In genomic region chr20:4836473-4836872, GRCh38 we compare ENCODE assay signal across 18 cellular contexts. TPM values are rescaled to one million over a fixed set of nuclear protein-coding genes. Genes with fewer than 3 reads are reported as not detected.
DNase-seq lines count a peak whose midpoint lies in the region; ATAC-seq, FAIRE-seq and TF ChIP-seq lines count a peak whose summit lies in the region.
"Had no signal": no experiment of that assay in that cellular context is flagged by ENCODE, and none has a peak within 500 bp of the region (broad histone marks: within the 10 kb centered on the region; RNA-seq: fewer than 3 reads in every experiment).

No MANE protein-coding gene starts in this region.

- no peaks in the 10 kb centered on the region for H3K9me3 ChIP-seq in vagina
- H3K9me3 ChIP-seq: A549 had no signal

- H3K4me3 ChIP-seq in vagina = no peak overlapping the region
- H3K4me3 ChIP-seq: A549 had no signal

- TF ChIP-seq CTCF in vagina (IDR thresholded peaks at IDR 0.05) = no peak

- DNase-seq in activated CD8-positive, alpha-beta memory T cell treated with anti-CD3 and anti-CD28 coated beads, Interleukin-2, amount 50 U/mL, for 48 hours = peak; percentile 8
- no peak for DNase-seq in activated CD8-positive, alpha-beta memory T cell treated with anti-CD3 and anti-CD28 coated beads, Interleukin-2, amount 10 ng/mL, durations not matched to agents 7 days and 5 days
- DNase-seq in mesenteric fat pad (ENCODE audit: low spot score) (peak; percentile 62), vagina (ENCODE audit: extremely low spot score in 2 of 2) (peak in 1 of 2 donors; percentile 76), GM12891 (ENCODE audit: insufficient read length, low spot score) (no peak), superior temporal gyrus (ENCODE audit: extremely low spot score) (no peak)
- DNase-seq in stimulated activated naive B cell treated with anti-CD40 and anti-IgM and Interleukin-4, amounts not matched to agents 10 μg/mL and 1 μg/mL and 100 μg/mL, for 72 hours = no peak
- DNase-seq: AML-193; CD4-positive, alpha-beta memory T cell; DMS79 treated with DMSO at 0.1 percent for 48 hours; GF-D8; H9 had no signal

- ATAC-seq in activated CD8-positive, alpha-beta memory T cell treated with anti-CD3 and anti-CD28 coated beads, Interleukin-2, amount 10 ng/mL, durations not matched to agents 7 days and 5 days = no peak
- ATAC-seq in stimulated activated naive B cell treated with anti-CD40 and anti-IgM and Interleukin-4, amounts not matched to agents 10 μg/mL and 1 μg/mL and 100 μg/mL, for 72 hours (replicated peaks) = no peak

- H3K36me3 ChIP-seq in vagina = no peaks in the 10 kb centered on the region

- H3K4me1 Mint-ChIP-seq in activated CD8-positive, alpha-beta memory T cell treated with anti-CD3 and anti-CD28 coated beads, Interleukin-2, amount 10 ng/mL, durations not matched to agents 7 days and 5 days = peaks cover 3% of the 10 kb centered on the region
- peaks cover 14% of the 10 kb centered on the region in 2 donors for H3K4me1 Mint-ChIP-seq in stimulated activated naive B cell treated with anti-CD40 and anti-IgM and Interleukin-4, amounts not matched to agents 10 μg/mL and 1 μg/mL and 100 μg/mL, for 72 hours
- H3K4me1 Mint-ChIP-seq: CD4-positive, alpha-beta memory T cell had no signal

- no peaks in the 10 kb centered on the region for H3K36me3 Mint-ChIP-seq in activated CD8-positive, alpha-beta memory T cell treated with anti-CD3 and anti-CD28 coated beads, Interleukin-2, amount 10 ng/mL, durations not matched to agents 7 days and 5 days
- H3K36me3 Mint-ChIP-seq in stimulated activated naive B cell treated with anti-CD40 and anti-IgM and Interleukin-4, amounts not matched to agents 10 μg/mL and 1 μg/mL and 100 μg/mL, for 72 hours = peaks cover 9 to 24% of the 10 kb centered on the region in 2 donors
- H3K36me3 Mint-ChIP-seq: CD4-positive, alpha-beta memory T cell had no signal

- no peak overlapping the region for H3K27ac Mint-ChIP-seq in activated CD8-positive, alpha-beta memory T cell treated with anti-CD3 and anti-CD28 coated beads, Interleukin-2, amount 10 ng/mL, durations not matched to agents 7 days and 5 days
- H3K27ac Mint-ChIP-seq in stimulated activated naive B cell treated with anti-CD40 and anti-IgM and Interleukin-4, amounts not matched to agents 10 μg/mL and 1 μg/mL and 100 μg/mL, for 72 hours = peak overlapping the region; percentile 52
- H3K27ac Mint-ChIP-seq: H9 had no signal

- peaks cover 3% of the 10 kb centered on the region for H3K9me3 Mint-ChIP-seq in activated CD8-positive, alpha-beta memory T cell treated with anti-CD3 and anti-CD28 coated beads, Interleukin-2, amount 10 ng/mL, durations not matched to agents 7 days and 5 days (ENCODE audit: low read depth)
- H3K9me3 Mint-ChIP-seq in stimulated activated naive B cell treated with anti-CD40 and anti-IgM and Interleukin-4, amounts not matched to agents 10 μg/mL and 1 μg/mL and 100 μg/mL, for 72 hours = peaks cover 1 to 4% of the 10 kb centered on the region in 2 donors

- peaks cover 17% of the 10 kb centered on the region for H3K4me1 ChIP-seq in vagina
- H3K4me1 ChIP-seq: A549 had no signal

- FAIRE-seq in GM12891 (lab: Jason Lieb, UNC) = no peak
- FAIRE-seq: A549, GM19239, H1, HepG2 had no signal

- H3K4me3 Mint-ChIP-seq in activated CD8-positive, alpha-beta memory T cell treated with anti-CD3 and anti-CD28 coated beads, Interleukin-2, amount 10 ng/mL, durations not matched to agents 7 days and 5 days = no peak overlapping the region
- H3K4me3 Mint-ChIP-seq in stimulated activated naive B cell treated with anti-CD40 and anti-IgM and Interleukin-4, amounts not matched to agents 10 μg/mL and 1 μg/mL and 100 μg/mL, for 72 hours = no peak overlapping the region
- H3K4me3 Mint-ChIP-seq: CD4-positive, alpha-beta memory T cell; H9 had no signal

- intact Hi-C loops in vagina (cut with DNase I) = no loop called here

- CTCF ChIA-PET in activated CD8-positive, alpha-beta memory T cell treated with anti-CD3 and anti-CD28 coated beads, Interleukin-2, amount 10 ng/mL, durations not matched to agents 7 days and 5 days (lab: Charles Lee) = interaction anchor here (0.6 to 1.3 kb wide), 2 partner anchors 25 to 264 kb away, joined by 3 read pairs; no protein-coding TSS in a partner anchor

- peaks cover 5% of the 10 kb centered on the region for H3K27me3 Mint-ChIP-seq in activated CD8-positive, alpha-beta memory T cell treated with anti-CD3 and anti-CD28 coated beads, Interleukin-2, amount 10 ng/mL, durations not matched to agents 7 days and 5 days
- H3K27me3 Mint-ChIP-seq in stimulated activated naive B cell treated with anti-CD40 and anti-IgM and Interleukin-4, amounts not matched to agents 10 μg/mL and 1 μg/mL and 100 μg/mL, for 72 hours = no peaks in the 10 kb centered on the region
- H3K27me3 Mint-ChIP-seq: CD4-positive, alpha-beta memory T cell had no signal

- peak overlapping the region; percentile 69 for H3K27ac ChIP-seq in vagina
- H3K27ac ChIP-seq: 22Rv1, A549, C4-2B had no signal

- TF ChIP-seq POLR2A in vagina (IDR thresholded peaks at IDR 0.05) (no peak), GM12891 (IDR thresholded peaks at IDR 0.05; ENCODE audit: low read depth, low read length) (no peak)

- no peaks in the 10 kb centered on the region for H3K27me3 ChIP-seq in vagina

TF ChIP-seq in GM12891, 5 proteins besides CTCF, POLR2A, EP300 and RAD21:
- TF ChIP-seq POU2F2 (IDR thresholded peaks at IDR 0.05; ENCODE audit: low read depth, low read length) (no peak), PAX5 (IDR thresholded peaks at IDR 0.05; ENCODE audit: insufficient read depth, low read length, severe bottlenecking) (no peak), TAF1 (IDR thresholded peaks at IDR 0.05; ENCODE audit: low read depth, low read length) (no peak), SPI1 (IDR thresholded peaks at IDR 0.05; ENCODE audit: low read depth, low read length) (no peak), POLR2AphosphoS5 (IDR thresholded peaks at IDR 0.05; ENCODE audit: low read depth, low read length) (no peak)

RNA-seq across cellular contexts. Expression of gene RASSF2, which starts 13.1 kb away (rescaled TPM):
- 10 to 100 TPM; 43.2 to 46.7 TPM for total RNA-seq in activated CD8-positive, alpha-beta memory T cell treated with anti-CD3 and anti-CD28 coated beads, Interleukin-2, amount 10 ng/mL, durations not matched to agents 7 days and 5 days
- total RNA-seq in mesenteric fat pad (29.7 TPM), vagina (9.3 TPM)
- polyA plus RNA-seq in GM12891 (2012; ENCODE audit: low read depth, missing spikeins) = 11.9 TPM

Comparison
In these comparisons a context has a peak if more than half of its experiments do, and no peak if none do; other contexts are left out.
1. DNase-seq: peak in activated CD8-positive, alpha-beta memory T cell treated with anti-CD3 and anti-CD28 coated beads, Interleukin-2, amount 50 U/mL, for 48 hours (single experiment) and mesenteric fat pad (single experiment); none in activated CD8-positive, alpha-beta memory T cell treated with anti-CD3 and anti-CD28 coated beads, Interleukin-2, amount 10 ng/mL, durations not matched to agents 7 days and 5 days (single experiment), stimulated activated naive B cell treated with anti-CD40 and anti-IgM and Interleukin-4, amounts not matched to agents 10 μg/mL and 1 μg/mL and 100 μg/mL, for 72 hours (single experiment), GM12891 (single experiment) and superior temporal gyrus (single experiment).